10 cellular contexts compared by ENCODE assay signal in the genomic region with DNA sequence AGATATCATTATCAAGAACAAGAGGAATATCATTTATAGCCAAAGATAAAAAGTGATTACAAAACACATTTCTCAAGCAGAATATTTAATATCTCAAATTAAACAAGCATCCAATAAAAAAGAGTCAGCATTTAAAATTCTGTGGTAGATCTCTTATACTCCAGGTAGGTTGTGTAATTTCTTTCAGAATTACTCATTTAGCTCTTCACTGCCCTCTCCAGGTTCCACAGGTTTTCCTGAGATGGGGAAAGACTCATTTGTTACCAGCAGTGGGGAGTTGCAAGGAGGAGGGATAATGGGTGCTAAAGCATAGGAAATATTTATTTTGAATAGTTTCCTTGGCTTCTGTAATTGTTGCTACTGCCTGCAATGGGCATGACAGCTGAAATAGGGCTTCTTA.
DNase-seq lines count a peak whose midpoint lies in the region; ATAC-seq and TF ChIP-seq lines count a peak whose summit lies in the region.
"Had no signal": no experiment of that assay in that cellular context is flagged by ENCODE, and none has a peak within 500 bp of the region (broad histone marks: within the 10 kb centered on the region; RNA-seq: fewer than 3 reads in every experiment).

No MANE protein-coding gene starts in this region.

- DNase-seq in right atrium auricular region (ENCODE audit: low spot score) (no peak), left ventricle myocardium superior (no peak), T-cell (no peak), iris pigment epithelial cell (ENCODE audit: low read depth) (peak; percentile 29), GM10248 (ENCODE audit: extremely low spot score) (no peak), SHP77 treated with DMSO at 0.1 percent for 48 hours (lab: John Stamatoyannopoulos, UW) (no peak)
- DNase-seq in activated CD4-positive, alpha-beta memory T cell treated with anti-CD3 and anti-CD28 coated beads, Interleukin-2, amount 10 ng/mL, durations not matched to agents 7 days and 5 days: no peak
- DNase-seq: stimulated activated CD4-positive, alpha-beta T cell treated with anti-CD3 and anti-CD28 coated beads, Interleukin-1b, Interleukin-23, amount 100 ng/mL, for 48 hours had no signal

- H3K36me3 Mint-ChIP-seq in T-cell: no peaks in the 10 kb centered on the region
- peaks cover 8% of the 10 kb centered on the region for H3K36me3 Mint-ChIP-seq in activated CD4-positive, alpha-beta memory T cell treated with anti-CD3 and anti-CD28 coated beads, Interleukin-2, amount 10 ng/mL, durations not matched to agents 7 days and 5 days (ENCODE audit: low read depth)

- POLR2A ChIA-PET in T-cell (lab: Charles Lee): no interaction called here
- POLR2A ChIA-PET in GM10248 (lab: Yijun Ruan, JAX): no interaction called here
- POLR2A ChIA-PET in activated CD4-positive, alpha-beta memory T cell treated with anti-CD3 and anti-CD28 coated beads, Interleukin-2, amount 10 ng/mL, durations not matched to agents 7 days and 5 days (lab: Charles Lee): interaction anchor here (0.5 to 15.4 kb wide), 5 partner anchors 21 to 123 kb away, joined by 3 to 497 read pairs (median 376); partner anchors contain the start of gene RASGRP1

- ATAC-seq in left ventricle myocardium superior (no peak), T-cell (replicated peaks in 1 of 4) (no peak), GM21367 (IDR thresholded peaks at IDR 0.05; ENCODE audit: unreplicated experiment) (no peak)

- no peaks in the 10 kb centered on the region for H3K27me3 Mint-ChIP-seq in T-cell
- no peaks in the 10 kb centered on the region for H3K27me3 Mint-ChIP-seq in activated CD4-positive, alpha-beta memory T cell treated with anti-CD3 and anti-CD28 coated beads, Interleukin-2, amount 10 ng/mL, durations not matched to agents 7 days and 5 days

- H3K4me3 ChIP-seq in right atrium auricular region: no peak overlapping the region

- TF ChIP-seq CTCF in right atrium auricular region (IDR thresholded peaks at IDR 0.05) (peak; percentile 22 to 39), GM10248 (IDR thresholded peaks at IDR 0.05; ENCODE audit: control extremely low read depth, extremely low read depth, low read depth, missing control alignments) (no peak)

- H3K9me3 Mint-ChIP-seq in T-cell: no peaks in the 10 kb centered on the region
- peaks cover 6% of the 10 kb centered on the region for H3K9me3 Mint-ChIP-seq in activated CD4-positive, alpha-beta memory T cell treated with anti-CD3 and anti-CD28 coated beads, Interleukin-2, amount 10 ng/mL, durations not matched to agents 7 days and 5 days

- H3K27ac ChIP-seq in right atrium auricular region: no peak overlapping the region

- peaks cover 0 to 6% of the 10 kb centered on the region in 2 donors for H3K9me3 ChIP-seq in right atrium auricular region

- H3K27ac Mint-ChIP-seq in T-cell: peak overlapping the region; percentile 98
- no peak overlapping the region for H3K27ac Mint-ChIP-seq in activated CD4-positive, alpha-beta memory T cell treated with anti-CD3 and anti-CD28 coated beads, Interleukin-2, amount 10 ng/mL, durations not matched to agents 7 days and 5 days
- H3K27ac Mint-ChIP-seq: activated T-helper 2 cell treated with anti-CD3 and anti-CD28 coated beads, Interferon-gamma antibody, Interleukin-2, Interleukin-4, amounts not matched to agents 10 μg/mL and 5 μg/mL and 100 μg/mL, durations not matched to agents 14 hours and 24 hours and 36 hours had no signal

- peaks cover 75 to 84% (median 79%) of the 10 kb centered on the region in 3 donors for H3K4me1 Mint-ChIP-seq in T-cell
- H3K4me1 Mint-ChIP-seq in activated CD4-positive, alpha-beta memory T cell treated with anti-CD3 and anti-CD28 coated beads, Interleukin-2, amount 10 ng/mL, durations not matched to agents 7 days and 5 days: peaks cover 63% of the 10 kb centered on the region

- no peaks in the 10 kb centered on the region for H3K4me1 ChIP-seq in right atrium auricular region

- H3K27me3 ChIP-seq in right atrium auricular region: no peaks in the 10 kb centered on the region

- peak overlapping the region in 1 of 3 donors; percentile 41 for H3K4me3 Mint-ChIP-seq in T-cell
- no peak overlapping the region for H3K4me3 Mint-ChIP-seq in activated CD4-positive, alpha-beta memory T cell treated with anti-CD3 and anti-CD28 coated beads, Interleukin-2, amount 10 ng/mL, durations not matched to agents 7 days and 5 days

- no peaks in the 10 kb centered on the region for H3K36me3 ChIP-seq in right atrium auricular region

- intact Hi-C loops in left ventricle myocardium superior (cut with micrococcal nuclease): no loop called here

- CTCF ChIA-PET in T-cell (lab: Charles Lee): interaction anchor here (0.7 to 2.1 kb wide), 5 partner anchors 19 to 84 kb away, joined by 3 to 10 read pairs (median 5); partner anchors contain the start of gene RASGRP1 (in 1 of the 2)
- CTCF ChIA-PET in GM10248 (lab: Yijun Ruan, JAX): interaction anchor here (1.1 to 7.0 kb wide), 10 partner anchors 13 to 150 kb away, joined by 3 to 44 read pairs (median 6); partner anchors contain the start of gene RASGRP1
- CTCF ChIA-PET in activated CD4-positive, alpha-beta memory T cell treated with anti-CD3 and anti-CD28 coated beads, Interleukin-2, amount 10 ng/mL, durations not matched to agents 7 days and 5 days (lab: Charles Lee): interaction anchor here (1.2 to 20.5 kb wide), 5 partner anchors 12 to 84 kb away, joined by 3 to 311 read pairs (median 63); partner anchors contain the start of gene RASGRP1
